ENCODE assay signal across 1 cellular context in genomic region chr1:200905411-200906052, GRCh38.
TF ChIP-seq lines count a peak whose summit lies in the region.

No MANE protein-coding gene starts in this region.

TF ChIP-seq in GM12878, 131 proteins besides CTCF, POLR2A, EP300 and RAD21 (continued from another document):
- TF ChIP-seq ZBTB4 (CRISPR knock-in tag; IDR thresholded peaks at IDR 0.05) (no peak), PML (IDR thresholded peaks at IDR 0.05; ENCODE audit: low read length) (no peak), SMC3 (IDR thresholded peaks at IDR 0.05; ENCODE audit: borderline replicate concordance, low read length) (no peak), JUNB (IDR thresholded peaks at IDR 0.05) (peak; percentile 46), RUNX3 (IDR thresholded peaks at IDR 0.05; ENCODE audit: low read length) (peak; percentile 92), SREBF2 (IDR thresholded peaks at IDR 0.05; ENCODE audit: low read length) (no peak), MEF2B (IDR thresholded peaks at IDR 0.05; ENCODE audit: partially characterized antibody, poor library complexity, severe bottlenecking) (peak; percentile 79), PKNOX1 (IDR thresholded peaks at IDR 0.05) (peak; percentile 30; the same call in 1 of the 2 replicates), HSF1 (IDR thresholded peaks at IDR 0.05; ENCODE audit: low read depth, low read length) (no peak), ZNF384 (IDR thresholded peaks at IDR 0.05; ENCODE audit: borderline replicate concordance, low read depth, low read length) (no peak), RELA (IDR thresholded peaks at IDR 0.05; ENCODE audit: borderline replicate concordance, partially characterized antibody) (no peak), CHD2 (IDR thresholded peaks at IDR 0.05; ENCODE audit: borderline replicate concordance, low read depth, low read length) (no peak), BRCA1 (IDR thresholded peaks at IDR 0.05; ENCODE audit: low read depth, low read length) (no peak), TARDBP (IDR thresholded peaks at IDR 0.05; ENCODE audit: borderline replicate concordance) (no peak), IKZF2 (IDR thresholded peaks at IDR 0.05) (peak; percentile 61 to 64; a peak in 2 of 4 replicates), HCFC1 (IDR thresholded peaks at IDR 0.05; ENCODE audit: low read length) (no peak), BACH1 (IDR thresholded peaks at IDR 0.05; ENCODE audit: borderline replicate concordance) (no peak; the same call in 1 of the 2 replicates), NFIC (IDR thresholded peaks at IDR 0.05; ENCODE audit: low read depth, low read length) (peak; percentile 59; the same call in 1 of the 2 replicates), TBL1XR1 (IDR thresholded peaks at IDR 0.05; ENCODE audit: low read depth, low read length) (no peak; the same call in 1 of the 2 replicates), IRF5 (IDR thresholded peaks at IDR 0.05; ENCODE audit: borderline replicate concordance) (no peak), ELK1 (IDR thresholded peaks at IDR 0.05; ENCODE audit: low read depth, low read length) (no peak), SIX5 (IDR thresholded peaks at IDR 0.05; ENCODE audit: low read depth, low read length, severe bottlenecking) (no peak), DPF2 (IDR thresholded peaks at IDR 0.05) (peak; percentile 62; the same call in 1 of the 2 replicates), LARP7 (IDR thresholded peaks at IDR 0.05) (no peak), CEBPZ (IDR thresholded peaks at IDR 0.05; ENCODE audit: low read depth, low read length) (no peak), IKZF1 (conservative IDR thresholded peaks at IDR 0.05) (peak; percentile 57), E2F4 (IDR thresholded peaks at IDR 0.05; ENCODE audit: low read depth, low read length) (no peak), YBX1 (IDR thresholded peaks at IDR 0.05) (no peak), MYB (IDR thresholded peaks at IDR 0.05; ENCODE audit: borderline replicate concordance, low read depth, low read length) (no peak), ZNF207 (IDR thresholded peaks at IDR 0.05; ENCODE audit: borderline replicate concordance) (no peak), E4F1 (IDR thresholded peaks at IDR 0.05; ENCODE audit: borderline replicate concordance, partially characterized antibody) (no peak), NR2F1 (conservative IDR thresholded peaks at IDR 0.05) (0 out of 2 replicates have a peak, but pooled peaks have one; percentile 65), SMAD5 (IDR thresholded peaks at IDR 0.05; ENCODE audit: low read depth) (no peak), PAX5 (IDR thresholded peaks at IDR 0.05; ENCODE audit: borderline replicate concordance, low read depth, low read length) (no peak)
